In genomic region chr9:100028201-100028784, GRCh38 we compare ENCODE assay signal across 8 cellular contexts.
DNase-seq lines count a peak whose midpoint lies in the region; ATAC-seq, FAIRE-seq and TF ChIP-seq lines count a peak whose summit lies in the region.

No MANE protein-coding gene starts in this region.

- ATAC-seq in GM18498 (IDR thresholded peaks at IDR 0.05; ENCODE audit: unreplicated experiment) (peak; percentile 88), HG02938 (IDR thresholded peaks at IDR 0.05; ENCODE audit: unreplicated experiment) (peak; percentile 78)

- intact Hi-C loops in breast epithelium (cut with DNase I; ENCODE audit: low total_unique reads), result no loop called here

- no peaks in the 10 kb centered on the region for H3K9me3 ChIP-seq in breast epithelium

- TF ChIP-seq CTCF in VCaP (conservative IDR thresholded peaks at IDR 0.05), result peak; percentile 96
- TF ChIP-seq CTCF in breast epithelium (IDR thresholded peaks at IDR 0.05), result peak; percentile 46 to 67 (median 57)

- no peaks in the 10 kb centered on the region for H3K4me1 ChIP-seq in breast epithelium

- no peak overlapping the region for H3K4me3 ChIP-seq in breast epithelium

- H3K36me3 ChIP-seq in breast epithelium, result no peaks in the 10 kb centered on the region

- H3K27me3 ChIP-seq in breast epithelium, result no peaks in the 10 kb centered on the region

- peak; percentile 80 for FAIRE-seq in A204.1 (lab: Jason Lieb, UNC)

- no peak for TF ChIP-seq POLR2A in breast epithelium (IDR thresholded peaks at IDR 0.05)

- DNase-seq in NCI-H1930 (lab: John Stamatoyannopoulos, UW), result peak; percentile 46 to 52
- peak in 1 of 2 donors; percentile 26 for DNase-seq in breast epithelium (ENCODE audit: low spot score in 2 of 2)
- peak; percentile 89 for DNase-seq in islet precursor cell
- peak; percentile 44 to 45 for DNase-seq in stimulated activated CD4-positive, alpha-beta T cell treated with anti-CD3 and anti-CD28 coated beads, Interleukin-1b, Interleukin-23, amount 100 ng/mL, for 4 hours (ENCODE audit: low read depth in 2 of 2)

- H3K27ac ChIP-seq in VCaP (no peak overlapping the region), breast epithelium (no peak overlapping the region)
